ENCODE assay signal across 23 cellular contexts in the genomic region with DNA sequence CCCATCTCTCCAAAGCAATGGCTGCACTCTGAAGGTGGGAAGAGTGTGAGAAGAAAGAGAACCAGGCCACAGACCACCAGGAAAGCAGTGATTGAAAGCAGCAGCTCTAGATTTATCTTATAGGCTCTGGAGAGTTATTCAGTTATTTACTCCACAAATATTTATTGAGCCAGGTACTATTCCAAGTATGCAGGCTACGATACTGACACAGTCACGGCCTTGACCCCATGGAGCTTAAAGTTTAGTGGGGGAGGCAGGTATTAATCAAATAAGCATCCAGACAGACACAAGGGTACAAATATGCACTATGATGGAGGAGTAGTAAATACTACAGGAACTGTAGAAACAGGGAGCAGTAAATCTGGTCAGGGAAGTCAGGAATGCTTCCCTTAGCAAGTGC. TPM values are rescaled to one million over a fixed set of nuclear protein-coding genes. Genes with fewer than 3 reads are reported as not detected.
DNase-seq lines count a peak whose midpoint lies in the region; ATAC-seq and TF ChIP-seq lines count a peak whose summit lies in the region.
"Had no signal": no experiment of that assay in that cellular context is flagged by ENCODE, and none has a peak within 500 bp of the region (broad histone marks: within the 10 kb centered on the region; RNA-seq: fewer than 3 reads in every experiment).

No MANE protein-coding gene starts in this region.

- POLR2A ChIA-PET in naive thymus-derived CD8-positive, alpha-beta T cell (lab: Charles Lee) = no interaction called here

- no peaks in the 10 kb centered on the region for H3K9me3 Mint-ChIP-seq in stimulated activated naive CD8-positive, alpha-beta T cell treated with anti-CD3 and anti-CD28 coated beads, Interleukin-15, Interleukin-2, amounts not matched to agents 100 ng/mL and 50 ng/mL, for 24 hours
- peaks cover 0 to 7% (median 0%) of the 10 kb centered on the region in 5 experiments for H3K9me3 Mint-ChIP-seq in brain
- H3K9me3 Mint-ChIP-seq in naive thymus-derived CD8-positive, alpha-beta T cell = peaks cover 0 to 1% (median 0%) of the 10 kb centered on the region in 9 donors

- H3K4me1 ChIP-seq in lower lobe of right lung = no peaks in the 10 kb centered on the region
- H3K4me1 ChIP-seq: BE2C, Peyer's patch had no signal

- no peak overlapping the region for H3K27ac Mint-ChIP-seq in stimulated activated naive CD8-positive, alpha-beta T cell treated with anti-CD3 and anti-CD28 coated beads, Interleukin-15, Interleukin-2, amounts not matched to agents 100 ng/mL and 50 ng/mL, for 24 hours
- no peak overlapping the region for H3K27ac Mint-ChIP-seq in brain
- H3K27ac Mint-ChIP-seq in naive thymus-derived CD8-positive, alpha-beta T cell = no peak overlapping the region

- TF ChIP-seq CTCF in brain (conservative IDR thresholded peaks at IDR 0.05) = no peak
- TF ChIP-seq CTCF in lower lobe of right lung (IDR thresholded peaks at IDR 0.05) = no peak

- no peaks in the 10 kb centered on the region for H3K27me3 Mint-ChIP-seq in stimulated activated naive CD8-positive, alpha-beta T cell treated with anti-CD3 and anti-CD28 coated beads, Interleukin-15, Interleukin-2, amounts not matched to agents 100 ng/mL and 50 ng/mL, for 24 hours
- peaks cover 9% of the 10 kb centered on the region for H3K27me3 Mint-ChIP-seq in brain
- no peaks in the 10 kb centered on the region for H3K27me3 Mint-ChIP-seq in naive thymus-derived CD8-positive, alpha-beta T cell

- H3K27me3 ChIP-seq in lower lobe of right lung (ENCODE audit: low read depth) = no peaks in the 10 kb centered on the region
- H3K27me3 ChIP-seq: BE2C, Peyer's patch, SJSA1 had no signal

- H3K4me1 Mint-ChIP-seq in stimulated activated naive CD8-positive, alpha-beta T cell treated with anti-CD3 and anti-CD28 coated beads, Interleukin-15, Interleukin-2, amounts not matched to agents 100 ng/mL and 50 ng/mL, for 24 hours (ENCODE audit: low read depth) = peaks cover 58% of the 10 kb centered on the region
- H3K4me1 Mint-ChIP-seq in brain = peaks cover 51% of the 10 kb centered on the region
- peaks cover 30 to 67% (median 60%) of the 10 kb centered on the region in 4 donors for H3K4me1 Mint-ChIP-seq in naive thymus-derived CD8-positive, alpha-beta T cell

- H3K9me3 ChIP-seq in lower lobe of right lung = no peaks in the 10 kb centered on the region
- H3K9me3 ChIP-seq: BE2C, Peyer's patch, SJSA1 had no signal

- intact Hi-C loops in lower lobe of right lung (cut with DNase I) = no loop called here

- no peak overlapping the region for H3K27ac ChIP-seq in lower lobe of right lung
- H3K27ac ChIP-seq: HL-60, Peyer's patch, SJSA1 had no signal

- H3K4me3 ChIP-seq in lower lobe of right lung = no peak overlapping the region
- H3K4me3 ChIP-seq: GM12878, Peyer's patch, SJSA1 had no signal

- no peaks in the 10 kb centered on the region for H3K36me3 ChIP-seq in lower lobe of right lung
- H3K36me3 ChIP-seq: BE2C, Peyer's patch had no signal

- DNase-seq in stimulated activated naive CD8-positive, alpha-beta T cell treated with anti-CD3 and anti-CD28 coated beads, Interleukin-15, Interleukin-2, amounts not matched to agents 100 U/mL and 50 U/mL, for 24 hours = no peak
- no peak for DNase-seq in naive thymus-derived CD8-positive, alpha-beta T cell
- DNase-seq in SIG-M5 treated with dmso at 0.1 percent for 504 hours (lab: John Stamatoyannopoulos, UW; ENCODE audit: unreplicated experiment) (no peak), lower lobe of right lung (no peak)
- DNase-seq: BE2C, COR-L47, DND-41, H7, IMR-90, NCI-H1417, NCI-H1694 treated with DMSO at 0.1 percent for 48 hours, NCI-H2081 treated with DMSO at 0.1 percent for 48 hours, Peyer's patch had no signal

- no peak for ATAC-seq in stimulated activated naive CD8-positive, alpha-beta T cell treated with anti-CD3 and anti-CD28 coated beads, Interleukin-15, Interleukin-2, amounts not matched to agents 100 U/mL and 50 U/mL, for 24 hours
- no peak for ATAC-seq in naive thymus-derived CD8-positive, alpha-beta T cell
- ATAC-seq in HG03108 (IDR thresholded peaks at IDR 0.05; ENCODE audit: unreplicated experiment) (no peak), HG03432 (IDR thresholded peaks at IDR 0.05; ENCODE audit: unreplicated experiment) (no peak), lower lobe of right lung (no peak)
- ATAC-seq: GM12878 had no signal

- H3K36me3 Mint-ChIP-seq in stimulated activated naive CD8-positive, alpha-beta T cell treated with anti-CD3 and anti-CD28 coated beads, Interleukin-15, Interleukin-2, amounts not matched to agents 100 ng/mL and 50 ng/mL, for 24 hours (ENCODE audit: low read depth) = no peaks in the 10 kb centered on the region
- no peaks in the 10 kb centered on the region for H3K36me3 Mint-ChIP-seq in brain
- no peaks in the 10 kb centered on the region for H3K36me3 Mint-ChIP-seq in naive thymus-derived CD8-positive, alpha-beta T cell

- H3K4me3 Mint-ChIP-seq in stimulated activated naive CD8-positive, alpha-beta T cell treated with anti-CD3 and anti-CD28 coated beads, Interleukin-15, Interleukin-2, amounts not matched to agents 100 ng/mL and 50 ng/mL, for 24 hours = peak overlapping the region; percentile 10
- H3K4me3 Mint-ChIP-seq in brain = peak overlapping the region; percentile 24 to 70 (median 36)
- peak overlapping the region in 6 of 10 donors; percentile 0 to 91 (median 16) for H3K4me3 Mint-ChIP-seq in naive thymus-derived CD8-positive, alpha-beta T cell

RNA-seq across cellular contexts. Expression of gene TMEM185A, which starts 2.8 kb away (rescaled TPM):
- polyA plus RNA-seq in brain (ENCODE audit: insufficient read depth, low read depth, low replicate concordance) = 32.3 TPM
- 10 to 100 TPM; 22.2 to 23.1 TPM for total RNA-seq in naive thymus-derived CD8-positive, alpha-beta T cell
- polyA plus RNA-seq in naive thymus-derived CD8-positive, alpha-beta T cell = 10 to 100 TPM; 15.0 to 22.1 (median 16.1) TPM
- 19.9 TPM for total RNA-seq in lower lobe of right lung

RNA-seq across cellular contexts. Expression of gene HSFX2, which starts 33.7 kb away (rescaled TPM):
- 1.9 TPM for polyA plus RNA-seq in brain (ENCODE audit: insufficient read depth, low read depth, low replicate concordance)
- 1 to 10 TPM; 1.2 to 2.1 TPM for total RNA-seq in naive thymus-derived CD8-positive, alpha-beta T cell
- under 1 TPM in 1 of 3 donors, not detected in 2; 0.18 TPM for polyA plus RNA-seq in naive thymus-derived CD8-positive, alpha-beta T cell
- total RNA-seq in lower lobe of right lung = not detected
- total RNA-seq: A673, HT1080, IMR-90, OCI-LY7, SJSA1 had no signal

RNA-seq across cellular contexts. Expression of gene MAGEA9B, which starts 41.5 kb away (rescaled TPM):
- not detected for polyA plus RNA-seq in brain (ENCODE audit: insufficient read depth, low read depth, low replicate concordance)
- total RNA-seq in naive thymus-derived CD8-positive, alpha-beta T cell = not detected
- polyA plus RNA-seq in naive thymus-derived CD8-positive, alpha-beta T cell = not detected
- total RNA-seq in lower lobe of right lung = not detected
- total RNA-seq: A673, GM12878, H7, IMR-90, OCI-LY7, Peyer's patch, SJSA1 had no signal
- polyA plus RNA-seq: IMR-90 had no signal
